Comparison of ENCODE assay signal across 18 cellular contexts in genomic region chr2:98705333-98705617, GRCh38. TPM values are rescaled to one million over a fixed set of nuclear protein-coding genes. Genes with fewer than 3 reads are reported as not detected.
DNase-seq lines count a peak whose midpoint lies in the region; ATAC-seq and TF ChIP-seq lines count a peak whose summit lies in the region.
"Had no signal": no experiment of that assay in that cellular context is flagged by ENCODE, and none has a peak within 500 bp of the region (broad histone marks: within the 10 kb centered on the region; RNA-seq: fewer than 3 reads in every experiment).

No MANE protein-coding gene starts in this region.

- peaks cover 85% of the 10 kb centered on the region for H3K4me1 ChIP-seq in CD4-positive, alpha-beta memory T cell (ENCODE audit: insufficient read depth, low read length)
- H3K4me1 ChIP-seq in mucosa of rectum (ENCODE audit: control insufficient read depth in 2 of 2, insufficient read depth in 2 of 2, low read length in 2 of 2), result peaks cover 45 to 61% of the 10 kb centered on the region in 2 donors

- intact Hi-C loops in CD4-positive, alpha-beta memory T cell (cut with micrococcal nuclease), result no loop called here
- intact Hi-C loops in activated CD8-positive, alpha-beta T cell treated with anti-CD3 and anti-CD28 coated beads for 36 hours (cut with micrococcal nuclease), result no loop called here

- H3K4me1 Mint-ChIP-seq in activated T-cell treated with anti-CD3 and anti-CD28 coated beads, Interleukin-2, amount 50 U/mL, for 24 hours (ENCODE audit: low read depth), result peaks cover 78% of the 10 kb centered on the region
- peaks cover 61 to 86% (median 75%) of the 10 kb centered on the region in 4 donors for H3K4me1 Mint-ChIP-seq in CD4-positive, alpha-beta memory T cell
- H3K4me1 Mint-ChIP-seq in activated CD8-positive, alpha-beta T cell treated with anti-CD3 and anti-CD28 coated beads for 36 hours (ENCODE audit: low read depth), result peaks cover 73% of the 10 kb centered on the region

- H3K9ac ChIP-seq in mucosa of rectum (ENCODE audit: low read depth in 1 of 2, low read length in 2 of 2), result peak overlapping the region in 1 of 2 donors; percentile 6

- H3K9me3 ChIP-seq in CD4-positive, alpha-beta memory T cell (ENCODE audit: control insufficient read depth in 1 of 2, low read length in 2 of 2), result no peaks in the 10 kb centered on the region
- H3K9me3 ChIP-seq in mucosa of rectum (ENCODE audit: control insufficient read depth in 2 of 2, low read length in 2 of 2), result no peaks in the 10 kb centered on the region

- H3K27ac Mint-ChIP-seq in activated T-cell treated with anti-CD3 and anti-CD28 coated beads, Interleukin-2, amount 50 U/mL, for 24 hours, result peak overlapping the region; percentile 60
- peak overlapping the region; percentile 54 to 89 (median 85) for H3K27ac Mint-ChIP-seq in CD4-positive, alpha-beta memory T cell
- peak overlapping the region; percentile 80 for H3K27ac Mint-ChIP-seq in activated CD8-positive, alpha-beta T cell treated with anti-CD3 and anti-CD28 coated beads for 36 hours
- H3K27ac Mint-ChIP-seq: activated B cell treated with CpG ODN at 0.5 μM for 24 hours had no signal

- no peak for DNase-seq in activated T-cell treated with anti-CD3 and anti-CD28 coated beads, Interleukin-2, amount 50 U/mL, for 24 hours
- DNase-seq in activated T-cell treated with anti-CD3 and anti-CD28 coated beads for 4 hours (no peak), epidermal melanocyte (ENCODE audit: insufficient read length, low spot score) (no peak)
- no peak for DNase-seq in CD4-positive, alpha-beta memory T cell
- DNase-seq in activated CD8-positive, alpha-beta T cell treated with anti-CD3 and anti-CD28 coated beads for 36 hours, result no peak
- DNase-seq: ACHN; activated B cell treated with CpG ODN at 0.5 μM for 24 hours; activated CD4-positive, alpha-beta T cell treated with anti-CD3 and anti-CD28 coated beads, Interleukin-2, amount 50 U/mL, for 48 hours; activated naive CD8-positive, alpha-beta T cell treated with anti-CD3 and anti-CD28 coated beads, Interleukin-2, amount 10 ng/mL, durations not matched to agents 7 days and 5 days; activated T-cell treated with anti-CD3 and anti-CD28 coated beads, Interleukin-2, amount 50 U/mL, for 1 hour; erythroblast; head of caudate nucleus; NCI-H1092 treated with DMSO at 0.1 percent for 48 hours; NCI-H226; substantia nigra had no signal

- ATAC-seq in activated CD8-positive, alpha-beta T cell treated with anti-CD3 and anti-CD28 coated beads for 36 hours, result peak; percentile 19
- no peak for ATAC-seq in SK-N-SH treated with all-trans-retinoic acid at 6 μM for 48 hours

- no peaks in the 10 kb centered on the region for H3K36me3 ChIP-seq in CD4-positive, alpha-beta memory T cell (ENCODE audit: insufficient read depth, low read length)
- H3K36me3 ChIP-seq in mucosa of rectum (ENCODE audit: control insufficient read depth in 2 of 2, insufficient read depth in 2 of 2, low read length in 2 of 2), result no peaks in the 10 kb centered on the region

- H3K27me3 Mint-ChIP-seq in activated T-cell treated with anti-CD3 and anti-CD28 coated beads, Interleukin-2, amount 50 U/mL, for 24 hours, result no peaks in the 10 kb centered on the region
- no peaks in the 10 kb centered on the region for H3K27me3 Mint-ChIP-seq in CD4-positive, alpha-beta memory T cell
- H3K27me3 Mint-ChIP-seq in activated CD8-positive, alpha-beta T cell treated with anti-CD3 and anti-CD28 coated beads for 36 hours, result no peaks in the 10 kb centered on the region
- H3K27me3 Mint-ChIP-seq: activated B cell treated with CpG ODN at 0.5 μM for 24 hours; activated naive CD8-positive, alpha-beta T cell treated with anti-CD3 and anti-CD28 coated beads, Interleukin-2, amount 10 ng/mL, durations not matched to agents 7 days and 5 days had no signal

- H3K9me3 Mint-ChIP-seq in activated T-cell treated with anti-CD3 and anti-CD28 coated beads, Interleukin-2, amount 50 U/mL, for 24 hours, result no peaks in the 10 kb centered on the region
- no peaks in the 10 kb centered on the region for H3K9me3 Mint-ChIP-seq in CD4-positive, alpha-beta memory T cell
- no peaks in the 10 kb centered on the region for H3K9me3 Mint-ChIP-seq in activated CD8-positive, alpha-beta T cell treated with anti-CD3 and anti-CD28 coated beads for 36 hours
- H3K9me3 Mint-ChIP-seq: activated B cell treated with CpG ODN at 0.5 μM for 24 hours; activated naive CD8-positive, alpha-beta T cell treated with anti-CD3 and anti-CD28 coated beads, Interleukin-2, amount 10 ng/mL, durations not matched to agents 7 days and 5 days had no signal

- no peak overlapping the region for H3K4me3 ChIP-seq in CD4-positive, alpha-beta memory T cell (ENCODE audit: low read length in 2 of 2)
- H3K4me3 ChIP-seq in mucosa of rectum (ENCODE audit: low read length in 2 of 2), result peak overlapping the region; percentile 20 to 21

- H3K27ac ChIP-seq in CD4-positive, alpha-beta memory T cell (ENCODE audit: low read depth, low read length), result no peak overlapping the region
- H3K27ac ChIP-seq in mucosa of rectum (ENCODE audit: low read depth in 2 of 2, low read length in 2 of 2), result peak overlapping the region; percentile 46 to 52

- H3K4me3 Mint-ChIP-seq in activated T-cell treated with anti-CD3 and anti-CD28 coated beads, Interleukin-2, amount 50 U/mL, for 24 hours, result no peak overlapping the region
- peak overlapping the region in 6 of 8 donors; percentile 26 to 71 (median 58) for H3K4me3 Mint-ChIP-seq in CD4-positive, alpha-beta memory T cell
- H3K4me3 Mint-ChIP-seq in activated CD8-positive, alpha-beta T cell treated with anti-CD3 and anti-CD28 coated beads for 36 hours, result no peak overlapping the region
- H3K4me3 Mint-ChIP-seq: activated B cell treated with CpG ODN at 0.5 μM for 24 hours; activated naive CD8-positive, alpha-beta T cell treated with anti-CD3 and anti-CD28 coated beads, Interleukin-2, amount 10 ng/mL, durations not matched to agents 7 days and 5 days had no signal

- no peak for TF ChIP-seq CTCF in activated CD8-positive, alpha-beta T cell treated with anti-CD3 and anti-CD28 coated beads for 36 hours (IDR thresholded peaks at IDR 0.05)

- CTCF ChIA-PET in CD4-positive, alpha-beta memory T cell (lab: Charles Lee; ENCODE audit: partially characterized antibody), result interaction anchor here (1.2 to 3.7 kb wide), 7 partner anchors 11 to 56 kb away, joined by 3 to 16 read pairs (median 5); no protein-coding TSS in a partner anchor
- CTCF ChIA-PET in activated CD8-positive, alpha-beta T cell treated with anti-CD3 and anti-CD28 coated beads for 36 hours (lab: Charles Lee), result interaction anchor here (0.7 to 2.4 kb wide), 4 partner anchors 14 to 56 kb away, joined by 3 to 13 read pairs (median 6); no protein-coding TSS in a partner anchor

- POLR2A ChIA-PET in CD4-positive, alpha-beta memory T cell (lab: Charles Lee; ENCODE audit: partially characterized antibody), result interaction anchor here (1.0 to 1.6 kb wide), 3 partner anchors 13 to 56 kb away, joined by 3 to 5 read pairs (median 4); no protein-coding TSS in a partner anchor
- POLR2A ChIA-PET in activated CD8-positive, alpha-beta T cell treated with anti-CD3 and anti-CD28 coated beads for 36 hours (lab: Charles Lee), result interaction anchor here (1.2 to 1.5 kb wide), 2 partner anchors 13 to 24 kb away, joined by 3 read pairs; no protein-coding TSS in a partner anchor

- peaks cover 4% of the 10 kb centered on the region for H3K36me3 Mint-ChIP-seq in activated T-cell treated with anti-CD3 and anti-CD28 coated beads, Interleukin-2, amount 50 U/mL, for 24 hours (ENCODE audit: low read depth)
- peaks cover 31 to 57% of the 10 kb centered on the region in 2 donors for H3K36me3 Mint-ChIP-seq in CD4-positive, alpha-beta memory T cell
- peaks cover 10% of the 10 kb centered on the region for H3K36me3 Mint-ChIP-seq in activated CD8-positive, alpha-beta T cell treated with anti-CD3 and anti-CD28 coated beads for 36 hours (ENCODE audit: low read depth)

- H3K27me3 ChIP-seq in CD4-positive, alpha-beta memory T cell (ENCODE audit: insufficient read depth, low read length), result no peaks in the 10 kb centered on the region
- no peaks in the 10 kb centered on the region for H3K27me3 ChIP-seq in mucosa of rectum (ENCODE audit: control insufficient read depth in 2 of 2, insufficient read depth in 2 of 2, low read length in 2 of 2)

TF ChIP-seq in SK-N-SH treated with all-trans-retinoic acid at 6 μM for 48 hours, 23 proteins besides CTCF, POLR2A, EP300 and RAD21 (continues in another document):
- TF ChIP-seq ZC3H10 (CRISPR knock-in tag; IDR thresholded peaks at IDR 0.05) (no peak), ISL1 (CRISPR knock-in tag; IDR thresholded peaks at IDR 0.05) (no peak), TOX (CRISPR knock-in tag; IDR thresholded peaks at IDR 0.05; ENCODE audit: borderline replicate concordance) (no peak), OSR1 (CRISPR knock-in tag; IDR thresholded peaks at IDR 0.05) (no peak), ZFP3 (CRISPR knock-in tag; IDR thresholded peaks at IDR 0.05) (no peak)
- TF ChIP-seq, protein P1, sequence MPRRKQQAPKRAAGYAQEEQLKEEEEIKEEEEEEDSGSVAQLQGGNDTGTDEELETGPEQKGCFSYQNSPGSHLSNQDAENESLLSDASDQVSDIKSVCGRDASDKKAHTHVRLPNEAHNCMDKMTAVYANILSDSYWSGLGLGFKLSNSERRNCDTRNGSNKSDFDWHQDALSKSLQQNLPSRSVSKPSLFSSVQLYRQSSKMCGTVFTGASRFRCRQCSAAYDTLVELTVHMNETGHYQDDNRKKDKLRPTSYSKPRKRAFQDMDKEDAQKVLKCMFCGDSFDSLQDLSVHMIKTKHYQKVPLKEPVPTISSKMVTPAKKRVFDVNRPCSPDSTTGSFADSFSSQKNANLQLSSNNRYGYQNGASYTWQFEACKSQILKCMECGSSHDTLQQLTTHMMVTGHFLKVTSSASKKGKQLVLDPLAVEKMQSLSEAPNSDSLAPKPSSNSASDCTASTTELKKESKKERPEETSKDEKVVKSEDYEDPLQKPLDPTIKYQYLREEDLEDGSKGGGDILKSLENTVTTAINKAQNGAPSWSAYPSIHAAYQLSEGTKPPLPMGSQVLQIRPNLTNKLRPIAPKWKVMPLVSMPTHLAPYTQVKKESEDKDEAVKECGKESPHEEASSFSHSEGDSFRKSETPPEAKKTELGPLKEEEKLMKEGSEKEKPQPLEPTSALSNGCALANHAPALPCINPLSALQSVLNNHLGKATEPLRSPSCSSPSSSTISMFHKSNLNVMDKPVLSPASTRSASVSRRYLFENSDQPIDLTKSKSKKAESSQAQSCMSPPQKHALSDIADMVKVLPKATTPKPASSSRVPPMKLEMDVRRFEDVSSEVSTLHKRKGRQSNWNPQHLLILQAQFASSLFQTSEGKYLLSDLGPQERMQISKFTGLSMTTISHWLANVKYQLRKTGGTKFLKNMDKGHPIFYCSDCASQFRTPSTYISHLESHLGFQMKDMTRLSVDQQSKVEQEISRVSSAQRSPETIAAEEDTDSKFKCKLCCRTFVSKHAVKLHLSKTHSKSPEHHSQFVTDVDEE (CRISPR knock-in tag; IDR thresholded peaks at IDR 0.05), result no peak

RNA-seq across cellular contexts. Expression of gene MGAT4A, which starts 25.7 kb away (rescaled TPM):
- total RNA-seq in CD4-positive, alpha-beta memory T cell, result 100 to 1,000 TPM; 256 to 270 TPM
- polyA plus RNA-seq in CD4-positive, alpha-beta memory T cell, result 100 to 1,000 TPM; 223 to 336 TPM
- total RNA-seq in activated CD8-positive, alpha-beta T cell treated with anti-CD3 and anti-CD28 coated beads for 36 hours, result 10 to 100 TPM; 57.6 to 59.0 TPM
- polyA plus RNA-seq: BJ had no signal

Comparison
In these comparisons a context has a peak if more than half of its experiments do, and no peak if none do; other contexts are left out.
1. H3K4me3 Mint-ChIP-seq: peak in CD4-positive, alpha-beta memory T cell (6 of 8); none in activated T-cell treated with anti-CD3 and anti-CD28 coated beads, Interleukin-2, amount 50 U/mL, for 24 hours (single experiment) and activated CD8-positive, alpha-beta T cell treated with anti-CD3 and anti-CD28 coated beads for 36 hours (single experiment).
2. H3K4me3 ChIP-seq: peak in mucosa of rectum (2 of 2); none in CD4-positive, alpha-beta memory T cell (0 of 2).
3. RNA of gene MGAT4A, which starts 25.7 kb away (total RNA-seq): 256 to 270 TPM in CD4-positive, alpha-beta memory T cell; 57.6 to 59.0 TPM in activated CD8-positive, alpha-beta T cell treated with anti-CD3 and anti-CD28 coated beads for 36 hours; every median in the first group is over 4 times any median in the second.
4. Peak in every context shown above with its lines, with median percentiles within 50 percentile points of each other: H3K27ac Mint-ChIP-seq.